In genomic region chr4:13483142-13484044, GRCh38 we compare ENCODE assay signal across 8 cellular contexts. TPM values are rescaled to one million over a fixed set of nuclear protein-coding genes. Genes with fewer than 3 reads are reported as not detected.
DNase-seq lines count a peak whose midpoint lies in the region; ATAC-seq and TF ChIP-seq lines count a peak whose summit lies in the region.

No MANE protein-coding gene starts in this region.

- no peaks in the 10 kb centered on the region for H3K9me3 ChIP-seq in mononuclear cell (ENCODE audit: low read depth, low read length)

- peaks cover 17% of the 10 kb centered on the region for H3K4me1 ChIP-seq in mononuclear cell (ENCODE audit: insufficient read depth, low read length)

- peak in 2 of 3 donors; percentile 3 to 7 for DNase-seq in stimulated activated CD4-positive, alpha-beta T cell treated with anti-CD3 and anti-CD28 coated beads, Interleukin-12 subunit alpha, Interleukin-12 subunit beta, amount 100 ng/mL, for 48 hours (ENCODE audit: low read depth in 2 of 3, low spot score in 1 of 3)
- no peak for DNase-seq in stimulated activated CD4-positive, alpha-beta T cell treated with anti-CD3 and anti-CD28 coated beads, Interleukin-4, amount 100 ng/mL, for 4 hours
- DNase-seq in NCI-H146 treated with DMSO at 0.1 percent for 48 hours (lab: John Stamatoyannopoulos, UW; ENCODE audit: unreplicated experiment) = peak; percentile 41
- peak; percentile 7 for DNase-seq in activated CD4-positive, alpha-beta T cell treated with anti-CD3 and anti-CD28 coated beads, Interleukin-2, amount 50 U/mL, for 1 hour
- DNase-seq in epithelial cell of proximal tubule (ENCODE audit: low read depth) = no peak

- no peak for TF ChIP-seq CTCF in epithelial cell of proximal tubule (conservative IDR thresholded peaks at IDR 0.05; ENCODE audit: low read depth, low read length)

- ATAC-seq in HG02763 (IDR thresholded peaks at IDR 0.05; ENCODE audit: unreplicated experiment) = peak; percentile 4

- H3K4me3 ChIP-seq in epithelial cell of proximal tubule (ENCODE audit: low read depth, low read length) (peak overlapping the region; percentile 77), mononuclear cell (ENCODE audit: low read length) (peak overlapping the region; percentile 62)

- peaks cover 13% of the 10 kb centered on the region for H3K27me3 ChIP-seq in mononuclear cell (ENCODE audit: insufficient read depth, low read length)

- H3K27ac ChIP-seq in temporal lobe (ENCODE audit: low read depth, low read length) = peak overlapping the region; percentile 97

RNA-seq across cellular contexts. Expression of gene RAB28, which starts 0.7 kb away (rescaled TPM):
- total RNA-seq in epithelial cell of proximal tubule (16.0 and 16.7 TPM in 2 replicates), mononuclear cell (5.6 TPM), temporal lobe (14.8 TPM)

Comparison
In these comparisons a context has a peak if more than half of its experiments do, and no peak if none do; other contexts are left out.
1. DNase-seq: peak in stimulated activated CD4-positive, alpha-beta T cell treated with anti-CD3 and anti-CD28 coated beads, Interleukin-12 subunit alpha, Interleukin-12 subunit beta, amount 100 ng/mL, for 48 hours (2 of 3), NCI-H146 treated with DMSO at 0.1 percent for 48 hours (single experiment) and activated CD4-positive, alpha-beta T cell treated with anti-CD3 and anti-CD28 coated beads, Interleukin-2, amount 50 U/mL, for 1 hour (single experiment); none in stimulated activated CD4-positive, alpha-beta T cell treated with anti-CD3 and anti-CD28 coated beads, Interleukin-4, amount 100 ng/mL, for 4 hours (0 of 2) and epithelial cell of proximal tubule (single experiment).